ENCODE assay signal across 10 cellular contexts in genomic region chr1:76035053-76035452, GRCh38. TPM values are rescaled to one million over a fixed set of nuclear protein-coding genes. Genes with fewer than 3 reads are reported as not detected.
DNase-seq lines count a peak whose midpoint lies in the region; ATAC-seq and TF ChIP-seq lines count a peak whose summit lies in the region.
"Had no signal": no experiment of that assay in that cellular context is flagged by ENCODE, and none has a peak within 500 bp of the region (broad histone marks: within the 10 kb centered on the region; RNA-seq: fewer than 3 reads in every experiment).

No MANE protein-coding gene starts in this region.

- no peak for TF ChIP-seq POLR2A in erythroblast (IDR thresholded peaks at IDR 0.05; ENCODE audit: low read length)

- ATAC-seq in HG02938 (IDR thresholded peaks at IDR 0.05; ENCODE audit: unreplicated experiment) (no peak), GM19467 (IDR thresholded peaks at IDR 0.05; ENCODE audit: unreplicated experiment) (no peak)

- DNase-seq in NCI-H510A treated with DMSO at 0.1 percent for 48 hours (lab: John Stamatoyannopoulos, UW) (peak; percentile 31), NCI-H510A (lab: John Stamatoyannopoulos, UW) (no peak), NCI-H69 (lab: John Stamatoyannopoulos, UW) (peak; percentile 39), erythroblast (lab: John Stamatoyannopoulos, UW) (peak; percentile 2 to 11), renal cortical epithelial cell (ENCODE audit: low read depth) (peak; percentile 16), OCI-M2 (lab: John Stamatoyannopoulos, UW; ENCODE audit: unreplicated experiment) (no peak)
- DNase-seq: GOT3, RPMI8226 had no signal

RNA-seq across cellular contexts. Expression of gene ST6GALNAC3, which starts 39.5 kb away (rescaled TPM):
- total RNA-seq in renal cortical epithelial cell, result 0.50 and 0.69 TPM in 2 replicates

Comparison
In these comparisons a context has a peak if more than half of its experiments do, and no peak if none do; other contexts are left out.
1. DNase-seq: peak in NCI-H510A treated with DMSO at 0.1 percent for 48 hours (single experiment), NCI-H69 (single experiment), erythroblast (2 of 2) and renal cortical epithelial cell (single experiment); none in NCI-H510A (single experiment) and OCI-M2 (single experiment).